Comparison of ENCODE assay signal across 13 cellular contexts in the genomic region with DNA sequence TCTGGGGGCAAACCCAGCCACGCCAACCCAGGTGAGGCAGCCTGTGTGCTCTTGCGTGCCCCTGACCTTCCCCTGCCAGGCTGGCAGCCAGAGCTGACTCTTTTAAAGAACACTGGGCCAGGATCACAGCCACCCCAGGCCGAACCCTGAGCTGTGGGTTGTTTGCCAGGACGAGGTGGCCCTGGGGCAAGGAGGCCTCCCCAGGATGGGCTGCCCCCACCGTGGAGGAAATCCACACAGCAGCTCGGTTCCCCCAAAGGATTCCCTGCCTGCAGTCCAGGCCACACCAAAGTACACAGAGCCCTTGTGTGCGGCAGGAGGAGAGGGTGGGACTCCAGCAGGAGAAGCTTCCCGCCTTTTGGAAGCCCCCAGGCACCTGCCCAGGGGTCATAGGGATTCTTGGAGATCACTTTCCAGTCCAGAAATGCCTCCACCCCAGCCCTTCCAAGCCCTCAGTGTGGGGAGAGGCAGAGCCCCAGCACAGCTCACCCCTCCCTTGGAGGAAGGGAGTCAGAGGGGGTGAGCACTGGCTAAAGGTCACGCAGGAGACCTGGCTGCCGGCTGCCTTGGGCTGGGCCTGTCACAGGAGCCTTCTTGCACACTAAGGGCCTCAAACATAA.
A peak's percentile ranks its signal among the peaks of the same experiment; 100 is the strongest.
DNase-seq lines count a peak whose midpoint lies in the region; ATAC-seq and TF ChIP-seq lines count a peak whose summit lies in the region.
"Had no signal": no experiment of that assay in that cellular context is flagged by ENCODE, and none has a peak within 500 bp of the region (broad histone marks: within the 10 kb centered on the region; RNA-seq: fewer than 3 reads in every experiment).

No MANE protein-coding gene starts in this region.

- peaks cover 0 to 7% (median 3%) of the 10 kb centered on the region in 5 experiments for H3K9me3 Mint-ChIP-seq in brain
- H3K9me3 Mint-ChIP-seq: activated CD4-positive, alpha-beta T cell treated with anti-CD3 and anti-CD28 coated beads, Interleukin-2, amount 10 ng/mL, durations not matched to agents 24 days and 14 days; activated T-helper 1 cell treated with anti-CD3 and anti-CD28 coated beads, Interleukin-12 subunit alpha, Interleukin-12 subunit beta, Interleukin-2, Interleukin-4 antibody, amounts not matched to agents 30 ng/mL and 10 ng/mL and 1 ng/mL, durations not matched to agents 14 hours and 24 hours and 36 hours; HFFc6; IgD-negative memory B cell had no signal

- no peak for TF ChIP-seq EP300 in sigmoid colon (IDR thresholded peaks at IDR 0.05)

- peaks cover 14% of the 10 kb centered on the region for H3K4me1 ChIP-seq in HUES64 (ENCODE audit: insufficient read depth, low read length)
- peaks cover 0 to 40% (median 22%) of the 10 kb centered on the region in 4 donors for H3K4me1 ChIP-seq in sigmoid colon

- 82% methylated on average over 10 of the region's 10 CpGs for WGBS in HUES64
- WGBS in sigmoid colon, 2 donors: 17 to 70% methylated on average over 10 of the region's 10 CpGs

- H3K27ac ChIP-seq in HUES64 (ENCODE audit: low read depth, low read length) (no peak overlapping the region), sigmoid colon (peak overlapping the region; percentile 20 to 72 (median 64))

- H3K27me3 Mint-ChIP-seq in brain: peaks cover 9% of the 10 kb centered on the region

- intact Hi-C loops in sigmoid colon (cut with DNase I): loop anchor here (10.0 kb wide), 1 partner anchor 208 kb away; no protein-coding TSS in a partner anchor

- H3K4me1 Mint-ChIP-seq in brain: peaks cover 61% of the 10 kb centered on the region
- H3K4me1 Mint-ChIP-seq: activated CD4-positive, alpha-beta T cell treated with anti-CD3 and anti-CD28 coated beads, Interleukin-2, amount 10 ng/mL, durations not matched to agents 24 days and 14 days; IgD-negative memory B cell had no signal

- H3K9me3 ChIP-seq in HUES64 (ENCODE audit: insufficient read depth, low read depth, low read length) (no peaks in the 10 kb centered on the region), sigmoid colon (no peaks in the 10 kb centered on the region)

- TF ChIP-seq CTCF in brain (conservative IDR thresholded peaks at IDR 0.05) (no peak), sigmoid colon (IDR thresholded peaks at IDR 0.05) (no peak)

- no peak overlapping the region for H3K4me3 ChIP-seq in HUES64 (ENCODE audit: low read length)
- no peak overlapping the region for H3K4me3 ChIP-seq in sigmoid colon

- H3K36me3 Mint-ChIP-seq in brain: no peaks in the 10 kb centered on the region
- H3K36me3 Mint-ChIP-seq: IgD-negative memory B cell had no signal

- peak; percentile 29 for ATAC-seq in left lobe of liver

- H3K9ac ChIP-seq in HUES64 (ENCODE audit: low read depth, low read length): 0 out of 2 replicates have a peak overlapping the region, but pooled peaks have one; percentile 11

- no peak overlapping the region for H3K4me3 Mint-ChIP-seq in brain
- H3K4me3 Mint-ChIP-seq: activated CD4-positive, alpha-beta T cell treated with anti-CD3 and anti-CD28 coated beads, Interleukin-2, amount 10 ng/mL, durations not matched to agents 24 days and 14 days; activated T-helper 1 cell treated with anti-CD3 and anti-CD28 coated beads, Interleukin-12 subunit alpha, Interleukin-12 subunit beta, Interleukin-2, Interleukin-4 antibody, amounts not matched to agents 30 ng/mL and 10 ng/mL and 1 ng/mL, durations not matched to agents 14 hours and 24 hours and 36 hours; HFFc6; IgD-negative memory B cell had no signal

- no peaks in the 10 kb centered on the region for H3K27me3 ChIP-seq in HUES64 (ENCODE audit: insufficient read depth, low read length)
- no peaks in the 10 kb centered on the region for H3K27me3 ChIP-seq in sigmoid colon

- TF ChIP-seq POLR2A in sigmoid colon (IDR thresholded peaks at IDR 0.05): no peak

- H3K36me3 ChIP-seq in HUES64 (ENCODE audit: insufficient read depth, low read length) (no peaks in the 10 kb centered on the region), sigmoid colon (no peaks in the 10 kb centered on the region)

- peak overlapping the region; percentile 86 to 97 (median 96) for H3K27ac Mint-ChIP-seq in brain
- H3K27ac Mint-ChIP-seq: activated CD4-positive, alpha-beta T cell treated with anti-CD3 and anti-CD28 coated beads, Interleukin-2, amount 10 ng/mL, durations not matched to agents 24 days and 14 days; activated T-helper 1 cell treated with anti-CD3 and anti-CD28 coated beads, Interleukin-12 subunit alpha, Interleukin-12 subunit beta, Interleukin-2, Interleukin-4 antibody, amounts not matched to agents 30 ng/mL and 10 ng/mL and 1 ng/mL, durations not matched to agents 14 hours and 24 hours and 36 hours; HFFc6 had no signal

- DNase-seq in left lobe of liver (ENCODE audit: low spot score): no peak
- DNase-seq in sigmoid colon: no peak
- DNase-seq in activated naive CD4-positive, alpha-beta T cell (lab: John Stamatoyannopoulos, UW): no peak
- no peak for DNase-seq in activated CD4-positive, alpha-beta T cell treated with anti-CD3 and anti-CD28 coated beads for 1 hour
- no peak for DNase-seq in NCI-H1436 treated with DMSO at 0.1 percent for 48 hours (lab: John Stamatoyannopoulos, UW)
- DNase-seq: activated CD4-positive, alpha-beta T cell treated with anti-CD3 and anti-CD28 coated beads, Interleukin-2, amount 10 ng/mL, durations not matched to agents 24 days and 14 days; effector memory CD4-positive, alpha-beta T cell; HFFc6; stimulated activated naive CD4-positive, alpha-beta T cell had no signal
